ENCODE assay signal across 17 cellular contexts in genomic region chrX:9765737-9766098, GRCh38. TPM values are rescaled to one million over a fixed set of nuclear protein-coding genes. Genes with fewer than 3 reads are reported as not detected.
DNase-seq lines count a peak whose midpoint lies in the region; ATAC-seq and TF ChIP-seq lines count a peak whose summit lies in the region.
"Had no signal": no experiment of that assay in that cellular context is flagged by ENCODE, and none has a peak within 500 bp of the region (broad histone marks: within the 10 kb centered on the region; RNA-seq: fewer than 3 reads in every experiment).

Gene GPR143, minus strand, starts transcription at chrX:9765847. Its CDS starts 30 bp downstream, at chrX:9765817.

- H3K27me3 ChIP-seq in testis = no peaks in the 10 kb centered on the region

- no peak within 1 kb of the TSS for H3K27ac Mint-ChIP-seq in glutamatergic neuron (ENCODE audit: unreplicated experiment)
- no peak within 1 kb of the TSS for H3K27ac Mint-ChIP-seq in stimulated activated memory B cell treated with anti-CD40 and anti-IgM and Interleukin-4, amounts not matched to agents 10 μg/mL and 1 μg/mL and 100 μg/mL, for 72 hours
- H3K27ac Mint-ChIP-seq: memory B cell had no signal

- peak within 1 kb of the TSS; percentile 5 for H3K4me3 ChIP-seq in mesodermal cell (ENCODE audit: extremely low read depth, insufficient read depth, low read length, poor library complexity, severe bottlenecking)
- H3K4me3 ChIP-seq in testis = peak within 1 kb of the TSS; percentile 9 to 23

- no peaks in the 10 kb centered on the region for H3K9me3 Mint-ChIP-seq in glutamatergic neuron (ENCODE audit: unreplicated experiment)
- no peaks in the 10 kb centered on the region for H3K9me3 Mint-ChIP-seq in stimulated activated memory B cell treated with anti-CD40 and anti-IgM and Interleukin-4, amounts not matched to agents 10 μg/mL and 1 μg/mL and 100 μg/mL, for 72 hours
- H3K9me3 Mint-ChIP-seq: memory B cell had no signal

- in situ Hi-C loops in SK-MEL-5 (cut with HindIII; ENCODE audit: low pct_unique_long_range_greater_than_20kb, low sequenced_read_pairs) = no loop called here

- H3K4me1 Mint-ChIP-seq in glutamatergic neuron (ENCODE audit: low read depth, unreplicated experiment) = peaks cover 7% of the 10 kb centered on the region
- no peaks in the 10 kb centered on the region for H3K4me1 Mint-ChIP-seq in stimulated activated memory B cell treated with anti-CD40 and anti-IgM and Interleukin-4, amounts not matched to agents 10 μg/mL and 1 μg/mL and 100 μg/mL, for 72 hours
- H3K4me1 Mint-ChIP-seq: memory B cell had no signal

- TF ChIP-seq POLR2A in testis (IDR thresholded peaks at IDR 0.05) = no peak

- peaks cover 9% of the 10 kb centered on the region for H3K4me1 ChIP-seq in mesodermal cell (ENCODE audit: control insufficient read depth, insufficient read depth, low read length, poor library complexity, severe bottlenecking)
- no peaks in the 10 kb centered on the region for H3K4me1 ChIP-seq in testis

- no peaks in the 10 kb centered on the region for H3K27me3 Mint-ChIP-seq in glutamatergic neuron (ENCODE audit: unreplicated experiment)
- peaks cover 2% of the 10 kb centered on the region for H3K27me3 Mint-ChIP-seq in stimulated activated memory B cell treated with anti-CD40 and anti-IgM and Interleukin-4, amounts not matched to agents 10 μg/mL and 1 μg/mL and 100 μg/mL, for 72 hours

- H3K9me3 ChIP-seq in mesodermal cell (ENCODE audit: control insufficient read depth, low read length) (no peaks in the 10 kb centered on the region), testis (no peaks in the 10 kb centered on the region)
- H3K9me3 ChIP-seq: neutrophil had no signal

- no peak within 1 kb of the TSS for H3K27ac ChIP-seq in mesodermal cell (ENCODE audit: low read depth, low read length, severe bottlenecking)
- H3K27ac ChIP-seq in testis = no peak within 1 kb of the TSS
- H3K27ac ChIP-seq: neutrophil had no signal

- H3K36me3 ChIP-seq in mesodermal cell (ENCODE audit: control insufficient read depth, insufficient read depth, low read length) (no peaks in the 10 kb centered on the region), testis (ENCODE audit: low read depth, missing control alignments) (no peaks in the 10 kb centered on the region)
- H3K36me3 ChIP-seq: neutrophil had no signal

- TF ChIP-seq CTCF in glutamatergic neuron (IDR thresholded peaks at IDR 0.05; ENCODE audit: partially characterized antibody, unreplicated experiment) = no peak
- no peak for TF ChIP-seq CTCF in testis (IDR thresholded peaks at IDR 0.05)

- intact Hi-C loops in testis (cut with DNase I; ENCODE audit: low total_unique reads) = no loop called here

- 4% methylated on average over 3 of the region's 26 CpGs; no CpG with 5 or more reads in 1 of the 2 experiments for WGBS in mesodermal cell (ENCODE audit: insufficient coverage in 2 of 2), 2 experiments
- 16% methylated on average over 8 of the region's 26 CpGs; no CpG with 5 or more reads in 1 of the 2 donors for WGBS in testis, 2 donors

- ATAC-seq in stimulated activated memory B cell treated with anti-CD40 and anti-IgM and Interleukin-4, amounts not matched to agents 10 μg/mL and 1 μg/mL and 100 μg/mL, for 72 hours = no peak
- no peak for ATAC-seq in HG02884 (IDR thresholded peaks at IDR 0.05; ENCODE audit: unreplicated experiment)

- H3K4me3 Mint-ChIP-seq in glutamatergic neuron (ENCODE audit: unreplicated experiment) = peak within 1 kb of the TSS; percentile 52
- H3K4me3 Mint-ChIP-seq in stimulated activated memory B cell treated with anti-CD40 and anti-IgM and Interleukin-4, amounts not matched to agents 10 μg/mL and 1 μg/mL and 100 μg/mL, for 72 hours = no peak within 1 kb of the TSS
- H3K4me3 Mint-ChIP-seq: memory B cell had no signal

- no peaks in the 10 kb centered on the region for H3K36me3 Mint-ChIP-seq in glutamatergic neuron (ENCODE audit: unreplicated experiment)
- H3K36me3 Mint-ChIP-seq in stimulated activated memory B cell treated with anti-CD40 and anti-IgM and Interleukin-4, amounts not matched to agents 10 μg/mL and 1 μg/mL and 100 μg/mL, for 72 hours = no peaks in the 10 kb centered on the region
- H3K36me3 Mint-ChIP-seq: memory B cell had no signal

- DNase-seq in SK-MEL-5 (ENCODE audit: low read depth, low spot score) = peak; percentile 86
- DNase-seq in glutamatergic neuron = no peak
- peak; percentile 18 for DNase-seq in testis
- no peak for DNase-seq in NCI-H1092 treated with DMSO at 0.1 percent for 48 hours (lab: John Stamatoyannopoulos, UW)
- DNase-seq: activated CD4-positive, alpha-beta T cell treated with anti-CD3 and anti-CD28 coated beads for 4 hours; activated naive CD4-positive, alpha-beta T cell treated with anti-CD3 and anti-CD28 coated beads, Interleukin-2, amount 50 U/mL, for 16 hours; AML-193; MM.1S; NCI-H187 treated with DMSO at 0.1 percent for 48 hours; NCI-H510A; stimulated activated CD4-positive, alpha-beta T cell treated with anti-CD3 and anti-CD28 coated beads, Interleukin-2, amount 100 ng/mL, for 48 hours had no signal

RNA-seq across cellular contexts. Expression of gene GPR143, which starts in this region (rescaled TPM):
- total RNA-seq in SK-MEL-5 (2014; rRNA removed; shearing (Covaris generic)) = 207 and 215 TPM in 2 replicates
- polyA plus RNA-seq in SK-MEL-5 (2015; cell fraction: cytosol; rRNA removed) = 178 and 180 TPM in 2 replicates
- polyA plus RNA-seq in SK-MEL-5 (2015; cell fraction: nucleus; rRNA removed) = 101 and 137 TPM in 2 replicates
- not detected for total RNA-seq in glutamatergic neuron (ENCODE audit: unreplicated experiment)
- 9.7 TPM for polyA plus RNA-seq in mesodermal cell (2013, experiment 1 of 2)
- polyA plus RNA-seq in mesodermal cell (2013, experiment 2 of 2) = 8.2 TPM
- total RNA-seq in testis = 1 to 10 TPM; 1.7 to 2.7 TPM
- 2.5 TPM for polyA plus RNA-seq in testis (ENCODE audit: insufficient read depth, low read depth, low replicate concordance)
- total RNA-seq: OCI-LY7 had no signal

Comparison
In these comparisons a context has a peak if more than half of its experiments do, and no peak if none do; other contexts are left out.
1. RNA of gene GPR143 (total RNA-seq): 207 to 215 TPM in SK-MEL-5; 1.7 to 2.7 TPM in testis and not detected in glutamatergic neuron (single experiment); every median in the first group is over 10 times any median in the second.
2. DNase-seq: peak in SK-MEL-5 (single experiment) and testis (single experiment); none in glutamatergic neuron (single experiment) and NCI-H1092 treated with DMSO at 0.1 percent for 48 hours (single experiment).